1 cellular context compared by ENCODE assay signal in the genomic region with DNA sequence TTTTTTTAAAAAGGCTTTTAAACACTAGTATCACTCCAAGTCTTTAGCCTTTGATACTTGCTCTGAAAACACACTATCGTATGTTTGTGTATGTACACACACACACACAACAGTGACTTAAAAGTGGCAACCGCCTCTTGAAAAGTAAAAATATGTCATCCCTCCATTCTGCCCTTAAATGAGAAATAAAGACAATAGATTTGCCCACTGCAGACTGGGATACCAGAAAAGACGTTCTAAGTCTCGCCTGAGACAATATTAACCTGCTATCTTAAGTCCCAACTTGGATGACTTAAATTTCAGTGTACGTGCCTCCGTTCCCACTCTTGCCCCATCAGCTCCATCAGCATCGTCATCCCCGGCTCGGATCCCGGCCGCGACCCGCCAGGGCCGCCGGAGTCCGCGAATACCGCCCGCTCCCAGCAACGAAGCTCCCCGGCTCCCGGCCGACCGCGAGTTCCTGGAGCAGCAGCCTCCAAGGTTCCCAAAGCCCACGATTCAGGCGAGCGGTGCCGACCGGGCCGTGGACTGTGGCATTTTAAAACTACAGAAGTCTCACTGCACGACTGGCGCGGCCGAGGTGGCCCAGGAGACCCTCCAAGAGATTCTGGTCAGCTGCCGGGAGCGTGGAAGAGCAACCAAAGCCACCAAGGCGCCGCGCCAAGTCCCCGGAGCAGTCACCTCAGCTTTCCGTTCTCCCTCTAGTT.
A peak's percentile ranks its signal among the peaks of the same experiment; 100 is the strongest.
TF ChIP-seq lines count a peak whose summit lies in the region.

No MANE protein-coding gene starts in this region.

TF ChIP-seq in IMR-90, 13 proteins besides CTCF, POLR2A, EP300 and RAD21:
- TF ChIP-seq RFX5 (IDR thresholded peaks at IDR 0.05; ENCODE audit: low read depth, low read length) (no peak), MAZ (IDR thresholded peaks at IDR 0.05; ENCODE audit: borderline replicate concordance, low read depth, low read length) (no peak), CEBPB (IDR thresholded peaks at IDR 0.05; ENCODE audit: low read depth, low read length) (0 out of 2 replicates have a peak, but pooled peaks have one; percentile 56), MXI1 (IDR thresholded peaks at IDR 0.05; ENCODE audit: borderline replicate concordance, low read depth, low read length) (0 out of 2 replicates have a peak, but pooled peaks have one; percentile 12), MAFK (IDR thresholded peaks at IDR 0.05; ENCODE audit: low read depth, low read length) (no peak), FOS (IDR thresholded peaks at IDR 0.05; ENCODE audit: low read depth, low read length) (no peak), SMC3 (IDR thresholded peaks at IDR 0.05; ENCODE audit: low read depth, low read length) (no peak)
